ENCODE assay signal across 8 cellular contexts in the genomic region with DNA sequence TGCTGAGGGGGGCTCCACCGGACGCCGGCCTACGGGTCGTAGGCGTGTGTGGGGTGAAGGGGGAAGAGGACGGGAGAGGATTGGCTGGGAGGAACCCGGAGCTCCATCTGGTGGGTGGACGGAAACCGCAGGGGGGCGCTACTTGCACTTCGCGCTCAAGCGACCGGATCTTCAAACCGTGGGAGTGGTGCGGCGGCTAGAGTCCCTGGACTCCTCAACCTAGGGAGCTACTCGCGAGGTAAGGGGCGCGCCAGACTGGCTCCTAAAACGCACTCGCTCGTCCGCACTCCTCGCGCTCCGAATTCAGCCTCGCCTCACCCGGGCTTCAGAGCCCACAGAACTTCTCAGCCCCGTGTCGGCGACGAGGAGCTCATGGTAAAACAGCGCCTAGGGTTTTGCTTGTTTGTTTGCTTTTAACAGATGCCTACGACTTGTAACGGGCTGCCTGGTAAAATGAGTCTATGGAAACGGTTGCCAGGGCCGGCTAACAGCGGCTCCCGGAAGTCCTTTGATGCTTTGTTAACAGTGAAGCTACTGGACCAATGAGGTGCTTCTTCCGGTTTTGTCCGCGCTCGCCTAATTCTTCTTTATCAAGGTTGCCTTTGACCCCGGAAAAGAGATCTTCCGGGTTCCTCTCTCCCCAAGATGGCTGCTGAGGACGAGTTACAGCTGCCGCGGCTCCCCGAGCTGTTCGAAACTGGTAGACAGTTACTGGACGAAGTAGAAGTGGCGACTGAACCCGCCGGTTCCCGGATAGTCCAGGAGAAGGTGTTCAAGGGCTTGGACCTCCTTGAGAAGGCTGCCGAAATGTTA. TPM values are rescaled to one million over a fixed set of nuclear protein-coding genes. Genes with fewer than 3 reads are reported as not detected.
A peak's percentile ranks its signal among the peaks of the same experiment; 100 is the strongest.
DNase-seq lines count a peak whose midpoint lies in the region; ATAC-seq and TF ChIP-seq lines count a peak whose summit lies in the region.

A gene (plus strand): TSS at position 145 of the 813 bp plus-strand sequence. CDS start 501 bp downstream, at position 646.

- H3K4me3 ChIP-seq in GM12864 (ENCODE audit: low read depth, low read length) (peak within 1 kb of the TSS; percentile 85), ovary (peak within 1 kb of the TSS; percentile 54), thyroid gland (replicated peaks in 1 of 3) (peak within 1 kb of the TSS; percentile 64 to 73 (median 69))

- H3K9me3 ChIP-seq in ovary (peaks cover 0 to 5% of the 10 kb centered on the region in 2 donors), thyroid gland (no peaks in the 10 kb centered on the region)

- ATAC-seq in HG02610 (IDR thresholded peaks at IDR 0.05; ENCODE audit: unreplicated experiment) = peak; percentile 93

- DNase-seq in GM12864 (ENCODE audit: low read depth) (peak; percentile 77), NCI-H1092 (lab: John Stamatoyannopoulos, UW) (peak; percentile 91), SKM-1 treated with dmso at 0.1 percent for 144 hours (lab: John Stamatoyannopoulos, UW; ENCODE audit: unreplicated experiment) (peak; percentile 81), head of caudate nucleus (peak; percentile 69 to 94 (median 84)), ovary (peak; percentile 72 to 89 (median 81)), thyroid gland (peak; percentile 78 to 83)

- peak within 1 kb of the TSS; percentile 94 for H3K27ac Mint-ChIP-seq in activated naive CD8-positive, alpha-beta T cell

- 33 to 40% (median 40%) methylated on average over 59 of the region's 59 CpGs for WGBS in ovary, 3 donors
- 0% methylated on average over 4 to 21 of the region's 59 CpGs for WGBS in thyroid gland, 2 donors

- no peaks in the 10 kb centered on the region for H3K36me3 Mint-ChIP-seq in activated naive CD8-positive, alpha-beta T cell

- TF ChIP-seq EP300 in ovary (IDR thresholded peaks at IDR 0.05) = no peak

- H3K36me3 ChIP-seq in ovary (no peaks in the 10 kb centered on the region), thyroid gland (no peaks in the 10 kb centered on the region)

- TF ChIP-seq POLR2A in ovary (IDR thresholded peaks at IDR 0.05) (peak; percentile 29), thyroid gland (IDR thresholded peaks at IDR 0.05) (peak in 1 of 2 donors; percentile 31)

- H3K4me3 Mint-ChIP-seq in activated naive CD8-positive, alpha-beta T cell = peak within 1 kb of the TSS; percentile 99

- TF ChIP-seq CTCF in GM12864 (IDR thresholded peaks at IDR 0.05; ENCODE audit: low read depth, low read length, missing control alignments) (peak; percentile 59), ovary (IDR thresholded peaks at IDR 0.05) (peak in 2 of 3 donors; percentile 20 to 41), thyroid gland (IDR thresholded peaks at IDR 0.05) (peak in 4 of 6 experiments; percentile 35 to 56 (median 54))

- H3K27me3 ChIP-seq in ovary = no peaks in the 10 kb centered on the region
- peaks cover 8% of the 10 kb centered on the region for H3K27me3 ChIP-seq in thyroid gland

- H3K4me1 ChIP-seq in ovary (ENCODE audit: insufficient read depth) = peaks cover 1% of the 10 kb centered on the region
- peaks cover 6 to 9% of the 10 kb centered on the region in 2 donors for H3K4me1 ChIP-seq in thyroid gland

- H3K27me3 Mint-ChIP-seq in activated naive CD8-positive, alpha-beta T cell = no peaks in the 10 kb centered on the region

- peaks cover 42% of the 10 kb centered on the region for H3K4me1 Mint-ChIP-seq in activated naive CD8-positive, alpha-beta T cell (ENCODE audit: low read depth)

- H3K9me3 Mint-ChIP-seq in activated naive CD8-positive, alpha-beta T cell (ENCODE audit: low read depth) = no peaks in the 10 kb centered on the region

- intact Hi-C loops in head of caudate nucleus (cut with DNase I) (loop anchor here (10.0 kb wide), 1 partner anchor 311 kb away; a partner anchor contains a TSS), ovary (cut with DNase I) (loop anchor here in 1 of 4 donors (10.0 kb wide), 1 partner anchor 301 kb away; no protein-coding TSS in a partner anchor), thyroid gland (cut with DNase I) (no loop called here)

- H3K27ac ChIP-seq in ovary (peak within 1 kb of the TSS in 1 of 2 donors; percentile 43), thyroid gland (peak within 1 kb of the TSS; percentile 15 to 82 (median 66))

RNA-seq across cellular contexts. Expression of the gene that starts here (rescaled TPM):
- total RNA-seq in ovary (100 to 1,000 TPM in 2 of 7 donors, 10 to 100 TPM in 5; 63.3 to 121 (median 95.7) TPM), thyroid gland (10 to 100 TPM; 63.5 to 96.7 (median 80.7) TPM)
- 100 to 1,000 TPM; 142 to 181 TPM for polyA plus RNA-seq in ovary
